1 cellular context compared by ENCODE assay signal in genomic region chr11:130909650-130910049, GRCh38.
TF ChIP-seq lines count a peak whose summit lies in the region.

No MANE protein-coding gene starts in this region.

TF ChIP-seq in IMR-90, 13 proteins besides CTCF, POLR2A, EP300 and RAD21 (continued from another document):
- no peak for TF ChIP-seq ELK1 (IDR thresholded peaks at IDR 0.05; ENCODE audit: borderline replicate concordance, low read depth, low read length)
- TF ChIP-seq MAFK (IDR thresholded peaks at IDR 0.05; ENCODE audit: low read depth, low read length) = no peak
- TF ChIP-seq CHD1 (IDR thresholded peaks at IDR 0.05; ENCODE audit: low read depth, low read length) = no peak
- TF ChIP-seq FOS (IDR thresholded peaks at IDR 0.05; ENCODE audit: low read depth, low read length) = peak; percentile 80
- TF ChIP-seq RCOR1 (IDR thresholded peaks at IDR 0.05; ENCODE audit: insufficient replicate concordance, low read length) = no peak
